25 cellular contexts compared by ENCODE assay signal in genomic region chr18:54904521-54904920, GRCh38. TPM values are rescaled to one million over a fixed set of nuclear protein-coding genes. Genes with fewer than 3 reads are reported as not detected.
"Had no signal": no experiment of that assay in that cellular context is flagged by ENCODE, and none has a peak within 500 bp of the region (broad histone marks: within the 10 kb centered on the region; RNA-seq: fewer than 3 reads in every experiment).

No MANE protein-coding gene starts in this region.

- FAIRE-seq: kidney had no signal

- H3K27me3 Mint-ChIP-seq: progenitor cell of endocrine pancreas; stimulated activated memory B cell treated with anti-CD40 and anti-IgM and Interleukin-4, amounts not matched to agents 10 μg/mL and 1 μg/mL and 100 μg/mL, for 72 hours had no signal

- H3K4me2 ChIP-seq: smooth muscle cell had no signal

- H3K4me3 Mint-ChIP-seq: naive thymus-derived CD8-positive, alpha-beta T cell; nephron; stimulated activated memory B cell treated with anti-CD40 and anti-IgM and Interleukin-4, amounts not matched to agents 10 μg/mL and 1 μg/mL and 100 μg/mL, for 72 hours; stimulated activated naive CD8-positive, alpha-beta T cell treated with anti-CD3 and anti-CD28 coated beads, Interleukin-15, amount 100 ng/mL, for 72 hours had no signal

- DNase-seq: hippocampal formation; kidney; left colon; left lung; lower lobe of right lung; mammary epithelial cell; mesenchymal stem cell; naive thymus-derived CD8-positive, alpha-beta T cell; ovary; right lobe of liver; stimulated activated CD4-positive, alpha-beta T cell treated with anti-CD3 and anti-CD28 coated beads, Interleukin-1b, Interleukin-23, amount 100 ng/mL, for 48 hours; stimulated activated CD4-positive, alpha-beta T cell treated with anti-CD3 and anti-CD28 coated beads, Interleukin-2, amount 100 ng/mL, for 48 hours; stimulated activated CD4-positive, alpha-beta T cell treated with anti-CD3 and anti-CD28 coated beads, Interleukin-4, amount 100 ng/mL, for 4 hours; stimulated activated CD8-positive, alpha-beta memory T cell treated with anti-CD3 and anti-CD28 coated beads, Interleukin-4, amount 100 ng/mL, for 48 hours; stimulated activated naive CD4-positive, alpha-beta T cell treated with Interleukin-2 at 50 U/mL for 16 hours; stimulated activated naive CD8-positive, alpha-beta T cell treated with anti-CD3 and anti-CD28 coated beads, Interleukin-15, amount 100 ng/mL, for 72 hours; substantia nigra; upper lobe of left lung had no signal

- H3K27ac Mint-ChIP-seq: naive thymus-derived CD8-positive, alpha-beta T cell; nephron; progenitor cell of endocrine pancreas; stimulated activated memory B cell treated with anti-CD40 and anti-IgM and Interleukin-4, amounts not matched to agents 10 μg/mL and 1 μg/mL and 100 μg/mL, for 72 hours; stimulated activated naive CD8-positive, alpha-beta T cell treated with anti-CD3 and anti-CD28 coated beads, Interleukin-15, amount 100 ng/mL, for 72 hours had no signal

- H3K9me3 Mint-ChIP-seq: stimulated activated memory B cell treated with anti-CD40 and anti-IgM and Interleukin-4, amounts not matched to agents 10 μg/mL and 1 μg/mL and 100 μg/mL, for 72 hours; stimulated activated naive CD8-positive, alpha-beta T cell treated with anti-CD3 and anti-CD28 coated beads, Interleukin-15, amount 100 ng/mL, for 72 hours had no signal

- H3K36me3 ChIP-seq: left lung, lower lobe of right lung, ovary, right atrium auricular region, right lobe of liver, tibial nerve, vagina had no signal

- ATAC-seq: left colon; left lung; lower lobe of right lung; naive thymus-derived CD8-positive, alpha-beta T cell; right lobe of liver; stimulated activated memory B cell treated with anti-CD40 and anti-IgM and Interleukin-4, amounts not matched to agents 10 μg/mL and 1 μg/mL and 100 μg/mL, for 72 hours; stimulated activated naive CD8-positive, alpha-beta T cell treated with anti-CD3 and anti-CD28 coated beads, Interleukin-15, amount 100 ng/mL, for 72 hours had no signal

- H3K27me3 ChIP-seq: left lung, ovary, right atrium auricular region, right lobe of liver, tibial nerve, upper lobe of left lung, vagina had no signal

- H3K27ac ChIP-seq: left lung, lower lobe of right lung, ovary, right atrium auricular region, right lobe of liver, tibial nerve, upper lobe of left lung, vagina had no signal

- H3K4me1 ChIP-seq: left lung, lower lobe of right lung, right atrium auricular region, right lobe of liver, tibial nerve, upper lobe of left lung, vagina had no signal

- H3K4me3 ChIP-seq: left lung, lower lobe of right lung, ovary, right atrium auricular region, right lobe of liver, smooth muscle cell, tibial nerve, upper lobe of left lung, vagina had no signal

- H3K36me3 Mint-ChIP-seq: naive thymus-derived CD8-positive, alpha-beta T cell; stimulated activated memory B cell treated with anti-CD40 and anti-IgM and Interleukin-4, amounts not matched to agents 10 μg/mL and 1 μg/mL and 100 μg/mL, for 72 hours had no signal

- H3K4me1 Mint-ChIP-seq: naive thymus-derived CD8-positive, alpha-beta T cell; stimulated activated naive CD8-positive, alpha-beta T cell treated with anti-CD3 and anti-CD28 coated beads, Interleukin-15, amount 100 ng/mL, for 72 hours had no signal

- H3K9me3 ChIP-seq: left lung, lower lobe of right lung, ovary, right atrium auricular region, right lobe of liver, tibial nerve, upper lobe of left lung, vagina had no signal

RNA-seq across cellular contexts. Expression of gene CCDC68, which starts 54.7 kb away (rescaled TPM):
- total RNA-seq: naive thymus-derived CD8-positive, alpha-beta T cell had no signal
- polyA plus RNA-seq: naive thymus-derived CD8-positive, alpha-beta T cell had no signal
